In the genomic region with DNA sequence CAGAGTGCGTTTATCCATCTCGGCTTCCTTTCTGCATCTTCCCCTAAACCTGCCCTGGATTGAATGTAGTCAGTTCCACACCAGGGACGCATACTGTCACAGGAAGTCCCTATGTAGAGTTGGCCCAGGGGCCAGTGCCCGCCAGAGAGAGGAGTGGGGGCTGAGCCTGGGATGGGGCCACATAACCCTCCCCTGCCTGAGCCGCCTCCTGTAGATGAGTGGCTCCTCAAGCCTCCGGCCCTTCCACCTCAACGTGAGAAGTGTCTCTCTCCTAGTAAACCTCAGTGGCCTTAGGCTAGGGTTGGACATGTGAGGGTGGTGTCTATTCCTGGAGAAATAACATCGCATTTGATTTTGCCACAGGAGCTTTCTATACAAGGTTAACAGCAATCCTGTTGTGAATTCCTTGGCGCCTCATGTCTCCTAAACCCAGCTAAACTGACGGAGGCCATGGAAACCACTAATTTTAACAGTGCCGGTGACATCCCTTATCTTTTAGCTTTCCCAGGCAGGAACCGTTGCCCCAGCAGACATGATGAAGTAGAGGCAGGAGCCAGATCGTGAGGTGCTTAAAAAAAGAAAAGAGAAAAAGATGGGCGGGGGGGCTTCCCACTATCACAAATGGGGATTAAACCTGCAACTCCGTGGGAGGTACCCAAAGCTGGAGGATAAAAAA, we compare ENCODE assay signal across 15 cellular contexts.
DNase-seq lines count a peak whose midpoint lies in the region; ATAC-seq and TF ChIP-seq lines count a peak whose summit lies in the region.
"Had no signal": no experiment of that assay in that cellular context is flagged by ENCODE, and none has a peak within 500 bp of the region (broad histone marks: within the 10 kb centered on the region; RNA-seq: fewer than 3 reads in every experiment).

No MANE protein-coding gene starts in this region.

- H3K4me3 Mint-ChIP-seq in nephron, result peak overlapping the region in 1 of 3 experiments; percentile 62
- H3K4me3 Mint-ChIP-seq: CD14-positive monocyte had no signal

- TF ChIP-seq CTCF in dorsolateral prefrontal cortex (IDR thresholded peaks at IDR 0.05 in 54 of 56, conservative IDR thresholded peaks at IDR 0.05 in 2 of 56; ENCODE audit: low read depth in 1 of 56, partially characterized antibody in 56 of 56) (no peak), nephron (IDR thresholded peaks at IDR 0.05; ENCODE audit: unreplicated experiment in 3 of 3) (no peak), GM13977 (IDR thresholded peaks at IDR 0.05; ENCODE audit: extremely low read depth, insufficient read depth, missing control alignments) (no peak)

- no peaks in the 10 kb centered on the region for H3K36me3 Mint-ChIP-seq in nephron (ENCODE audit: low read depth)
- H3K36me3 Mint-ChIP-seq: CD14-positive monocyte had no signal

- intact Hi-C loops in Right ventricle myocardium inferior (cut with DNase I) (no loop called here), left ventricle myocardium superior (cut with micrococcal nuclease) (no loop called here), dorsolateral prefrontal cortex (cut with DNase I) (no loop called here)

- DNase-seq in Right ventricle myocardium inferior (ENCODE audit: missing footprints), result no peak
- no peak for DNase-seq in left ventricle myocardium superior
- no peak for DNase-seq in dorsolateral prefrontal cortex
- no peak for DNase-seq in GM13977 (ENCODE audit: low spot score)
- no peak for DNase-seq in LoVo (ENCODE audit: low spot score)
- DNase-seq: AML-193, Karpas-422, NCI-H1417, NCI-H1694 treated with DMSO at 0.1 percent for 48 hours, NCI-H446, NCI-H526, Peyer's patch had no signal

- no peak overlapping the region for H3K4me3 ChIP-seq in dorsolateral prefrontal cortex
- H3K4me3 ChIP-seq: Peyer's patch had no signal

- H3K27ac ChIP-seq in dorsolateral prefrontal cortex, result peak overlapping the region in 49 of 59 donors; percentile 7 to 76 (median 59)
- H3K27ac ChIP-seq: Peyer's patch had no signal

- no peaks in the 10 kb centered on the region for H3K27me3 Mint-ChIP-seq in nephron (ENCODE audit: low read depth)

- H3K4me1 Mint-ChIP-seq in nephron, result peaks cover 69% of the 10 kb centered on the region
- H3K4me1 Mint-ChIP-seq: CD14-positive monocyte had no signal

- no peaks in the 10 kb centered on the region for H3K9me3 Mint-ChIP-seq in nephron
- H3K9me3 Mint-ChIP-seq: CD14-positive monocyte had no signal

- no peaks in the 10 kb centered on the region for H3K27me3 ChIP-seq in dorsolateral prefrontal cortex
- H3K27me3 ChIP-seq: Peyer's patch had no signal

- in situ Hi-C loops in GM13977 (cut with MboI; ENCODE audit: low pct_unique_long_range_greater_than_20kb, low sequenced_read_pairs, unreplicated experiment), result no loop called here

- peak overlapping the region; percentile 88 to 97 (median 94) for H3K27ac Mint-ChIP-seq in nephron
- H3K27ac Mint-ChIP-seq: CD14-positive monocyte had no signal

- ATAC-seq in Right ventricle myocardium inferior (peak; percentile 17), left ventricle myocardium superior (no peak), GM19452 (IDR thresholded peaks at IDR 0.05; ENCODE audit: unreplicated experiment) (no peak)
